Comparison of ENCODE assay signal across 8 cellular contexts in genomic region chr16:2520097-2520783, GRCh38. TPM values are rescaled to one million over a fixed set of nuclear protein-coding genes. Genes with fewer than 3 reads are reported as not detected.
DNase-seq lines count a peak whose midpoint lies in the region; ATAC-seq and TF ChIP-seq lines count a peak whose summit lies in the region.

AMDHD2 (plus strand) TSS chr16:2520371; CDS start chr16:2520459, 88 bp downstream.

- peak within 1 kb of the TSS; percentile 78 for H3K4me3 Mint-ChIP-seq in chondrocyte (ENCODE audit: unreplicated experiment)

- H3K9me3 Mint-ChIP-seq in chondrocyte (ENCODE audit: low read depth), result no peaks in the 10 kb centered on the region

- peak within 1 kb of the TSS; percentile 98 for H3K27ac Mint-ChIP-seq in chondrocyte (ENCODE audit: unreplicated experiment)

- TF ChIP-seq CTCF in chondrocyte (IDR thresholded peaks at IDR 0.05), result no peak

- ATAC-seq in HG03135 (IDR thresholded peaks at IDR 0.05; ENCODE audit: unreplicated experiment) (peak; percentile 40), HG03196 (IDR thresholded peaks at IDR 0.05; ENCODE audit: unreplicated experiment) (no peak)

- H3K36me3 Mint-ChIP-seq in chondrocyte (ENCODE audit: low read depth), result peaks cover 12% of the 10 kb centered on the region

- DNase-seq in ELF-1 (ENCODE audit: low read depth, low spot score), result peak; percentile 91
- DNase-seq in NCI-H460 (ENCODE audit: extremely low read depth, low read depth), result peak; percentile 81
- DNase-seq in activated CD4-positive, alpha-beta T cell treated with anti-CD3 and anti-CD28 coated beads for 24 hours (ENCODE audit: low read depth in 2 of 2), result peak; percentile 81 to 83
- peak; percentile 95 for DNase-seq in chondrocyte (ENCODE audit: low spot score)
- peak; percentile 59 for DNase-seq in kidney glomerular epithelial cell (lab: John Stamatoyannopoulos, UW)
- DNase-seq in stimulated activated CD4-positive, alpha-beta T cell treated with anti-CD3 and anti-CD28 coated beads, Interleukin-15, amount 100 ng/mL, for 24 hours, result peak; percentile 93

- no peaks in the 10 kb centered on the region for H3K27me3 Mint-ChIP-seq in chondrocyte (ENCODE audit: low read depth)

- H3K4me1 Mint-ChIP-seq in chondrocyte (ENCODE audit: low read depth), result peaks cover 47% of the 10 kb centered on the region

RNA-seq across cellular contexts. Expression of gene AMDHD2, which starts in this region (rescaled TPM):
- total RNA-seq in NCI-H460 (2014; rRNA removed; shearing (Covaris generic)), result 9.5 and 11.4 TPM in 2 replicates
- polyA plus RNA-seq in NCI-H460 (2014; cell fraction: nucleus; rRNA removed), result 218 and 252 TPM in 2 replicates
- total RNA-seq in chondrocyte, result 35.4 to 37.0 TPM (median 36.3 TPM) in 3 replicates
